8 cellular contexts compared by ENCODE assay signal in the genomic region with DNA sequence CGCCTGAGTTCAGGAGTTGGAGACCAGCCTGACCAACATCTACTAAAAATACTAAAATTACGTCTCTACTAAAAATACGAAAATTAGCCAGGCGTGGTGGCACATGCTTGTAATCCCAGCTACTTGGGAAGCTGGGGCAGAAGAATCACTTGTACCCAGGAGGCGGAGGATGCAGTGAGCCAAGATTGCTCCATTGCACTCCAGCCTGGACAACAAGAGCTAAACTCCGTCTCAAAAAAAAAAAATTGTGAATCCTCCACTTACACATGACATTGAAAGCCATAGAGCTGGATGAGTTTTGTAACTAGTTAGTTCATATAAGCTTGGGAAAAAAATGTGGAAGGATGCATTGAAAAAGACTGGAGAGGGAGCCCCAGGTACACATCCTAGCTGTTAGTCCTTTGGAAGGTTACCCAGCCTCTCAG. TPM values are rescaled to one million over a fixed set of nuclear protein-coding genes. Genes with fewer than 3 reads are reported as not detected.
DNase-seq lines count a peak whose midpoint lies in the region; ATAC-seq, FAIRE-seq and TF ChIP-seq lines count a peak whose summit lies in the region.

No MANE protein-coding gene starts in this region.

- H3K27ac Mint-ChIP-seq in CD14-positive monocyte: peak overlapping the region; percentile 86 to 97 (median 91)

- ATAC-seq in HG02885 (IDR thresholded peaks at IDR 0.05; ENCODE audit: poor library complexity, unreplicated experiment): no peak

- no peaks in the 10 kb centered on the region for H3K27me3 ChIP-seq in OCI-LY1 (ENCODE audit: insufficient read depth, low read length)
- no peaks in the 10 kb centered on the region for H3K27me3 ChIP-seq in endocrine pancreas (ENCODE audit: control insufficient read depth, insufficient read depth, low read length)
- peaks cover 0 to 16% (median 0%) of the 10 kb centered on the region in 3 experiments for H3K27me3 ChIP-seq in neuronal stem cell (ENCODE audit: control insufficient read depth in 3 of 3, insufficient read depth in 3 of 3, low read depth in 1 of 3, low read length in 3 of 3)

- no peak overlapping the region for H4K91ac ChIP-seq in neuronal stem cell (ENCODE audit: low read depth, low read length, poor library complexity)

- intact Hi-C loops in CD14-positive monocyte (cut with micrococcal nuclease): loop anchor here (1.0 to 5.0 kb wide), 4 partner anchors 38 to 142 kb away; partner anchors contain the start of genes KCNK6 (in 1 of the 2) and YIF1B (in 1 of the 2)

- H3K36me3 Mint-ChIP-seq in CD14-positive monocyte: peaks cover 7 to 29% of the 10 kb centered on the region in 2 donors

- no peak overlapping the region for H3K14ac ChIP-seq in neuronal stem cell (ENCODE audit: low read length)

- H2BK5ac ChIP-seq in neuronal stem cell (ENCODE audit: low read length): no peak overlapping the region

- H3K23ac ChIP-seq in neuronal stem cell (ENCODE audit: low read depth, low read length, poor library complexity): no peak overlapping the region

- no CpG with 5 or more reads among the region's 6 CpGs for WGBS in neuronal stem cell (ENCODE audit: extremely low coverage in 2 of 2, insufficient read length in 2 of 2, insufficient replicate concordance in 1 of 2), 2 donors

- no peak overlapping the region for H2AK5ac ChIP-seq in neuronal stem cell (ENCODE audit: low read depth, low read length)

- H3K4ac ChIP-seq in neuronal stem cell (ENCODE audit: low read length): no peak overlapping the region

- H3K9me3 ChIP-seq in OCI-LY1 (ENCODE audit: low read length): no peaks in the 10 kb centered on the region
- no peaks in the 10 kb centered on the region for H3K9me3 ChIP-seq in endocrine pancreas (ENCODE audit: control insufficient read depth, low read length)
- no peaks in the 10 kb centered on the region for H3K9me3 ChIP-seq in neuronal stem cell (replicated peaks in 1 of 2; ENCODE audit: control insufficient read depth in 2 of 2, insufficient read depth in 1 of 2, low read depth in 1 of 2, low read length in 2 of 2)

- H3K9ac ChIP-seq in OCI-LY1 (ENCODE audit: low read length) (peak overlapping the region; percentile 67), endocrine pancreas (ENCODE audit: control insufficient read depth, insufficient read depth, low read length) (peak overlapping the region; percentile 73), neuronal stem cell (ENCODE audit: low read depth, low read length, poor library complexity) (no peak overlapping the region)

- peaks cover 13% of the 10 kb centered on the region for H3K79me2 ChIP-seq in OCI-LY1 (ENCODE audit: insufficient read depth, low read length)

- H2AFZ ChIP-seq in OCI-LY1 (ENCODE audit: low read length): peak overlapping the region; percentile 60
- H2AFZ ChIP-seq in neuronal stem cell (ENCODE audit: low read length): peak overlapping the region; percentile 88

- H3K4me3 Mint-ChIP-seq in CD14-positive monocyte: peak overlapping the region; percentile 63 to 80

- H3K4me2 ChIP-seq in OCI-LY1 (ENCODE audit: low read length) (peak overlapping the region; percentile 77), neuronal stem cell (ENCODE audit: insufficient read depth, low read length, poor library complexity, severe bottlenecking) (peak overlapping the region; percentile 50)

- DNase-seq in CD14-positive monocyte (ENCODE audit: low spot score): no peak
- DNase-seq in neuronal stem cell (ENCODE audit: low spot score): no peak
- DNase-seq in RCC 7860 (ENCODE audit: low spot score): no peak
- no peak for DNase-seq in midbrain (lab: John Stamatoyannopoulos, UW)
- no peak for DNase-seq in inferior parietal cortex (ENCODE audit: extremely low spot score)

- H3K18ac ChIP-seq in neuronal stem cell (ENCODE audit: low read length): no peak overlapping the region

- no peak overlapping the region for H2BK15ac ChIP-seq in neuronal stem cell (ENCODE audit: low read length)

- TF ChIP-seq CTCF in CD14-positive monocyte (IDR thresholded peaks at IDR 0.05) (no peak), OCI-LY1 (IDR thresholded peaks at IDR 0.05; ENCODE audit: low read length) (no peak)

- H3K4me1 ChIP-seq in OCI-LY1 (ENCODE audit: insufficient read depth, low read length, severe bottlenecking) (peaks cover 23% of the 10 kb centered on the region), endocrine pancreas (ENCODE audit: control insufficient read depth, insufficient read depth, low read length) (no peaks in the 10 kb centered on the region), neuronal stem cell (ENCODE audit: control insufficient read depth in 2 of 2, insufficient read depth in 1 of 2, low read depth in 1 of 2, low read length in 2 of 2) (peaks cover 8 to 9% of the 10 kb centered on the region in 2 donors)

- peaks cover 10% of the 10 kb centered on the region for H3K79me1 ChIP-seq in neuronal stem cell (ENCODE audit: low read depth, low read length)

- H3K27ac ChIP-seq in OCI-LY1 (ENCODE audit: low read depth, low read length, poor library complexity, severe bottlenecking) (no peak overlapping the region), neuronal stem cell (replicated peaks; ENCODE audit: low read length) (peak overlapping the region; percentile 39)

- no peak overlapping the region for H4K8ac ChIP-seq in neuronal stem cell (ENCODE audit: low read depth, low read length)

- no peaks in the 10 kb centered on the region for H3K9me2 ChIP-seq in OCI-LY1 (ENCODE audit: low read depth, low read length)

- H3F3A ChIP-seq in OCI-LY1 (ENCODE audit: insufficient read depth, low read length): no peaks in the 10 kb centered on the region

- no peak for FAIRE-seq in RCC 7860 (lab: Jason Lieb, UNC)

- no peak overlapping the region for H2BK120ac ChIP-seq in neuronal stem cell (ENCODE audit: low read depth, low read length)

- H4K20me1 ChIP-seq in OCI-LY1 (ENCODE audit: insufficient read depth, low read length): no peaks in the 10 kb centered on the region

- peaks cover 5 to 13% (median 8%) of the 10 kb centered on the region in 3 donors for H3K27me3 Mint-ChIP-seq in CD14-positive monocyte (ENCODE audit: low read depth in 3 of 3)

- no peak overlapping the region for H2BK12ac ChIP-seq in neuronal stem cell (ENCODE audit: low read length)

- peaks cover 0 to 2% (median 0%) of the 10 kb centered on the region in 7 donors for H3K9me3 Mint-ChIP-seq in CD14-positive monocyte

- H3K4me1 Mint-ChIP-seq in CD14-positive monocyte: peaks cover 24% of the 10 kb centered on the region

- H3K4me3 ChIP-seq in OCI-LY1 (ENCODE audit: low read depth, low read length, poor library complexity, severe bottlenecking): peak overlapping the region; percentile 74
- H3K4me3 ChIP-seq in endocrine pancreas (ENCODE audit: control insufficient read depth, insufficient read depth, low read length): peak overlapping the region; percentile 71
- H3K4me3 ChIP-seq in neuronal stem cell (ENCODE audit: low read length in 2 of 2): peak overlapping the region; percentile 75 to 76

- H3K36me3 ChIP-seq in OCI-LY1 (ENCODE audit: insufficient read depth, low read length) (peaks cover 16% of the 10 kb centered on the region), endocrine pancreas (ENCODE audit: control insufficient read depth, insufficient read depth, low read length) (no peaks in the 10 kb centered on the region), neuronal stem cell (replicated peaks in 1 of 2; ENCODE audit: control insufficient read depth in 2 of 2, insufficient read depth in 2 of 2, low read length in 2 of 2) (peaks cover 4 to 26% of the 10 kb centered on the region in 2 donors)

RNA-seq across cellular contexts. Expression of gene PSMD8, which starts 0.5 kb away (rescaled TPM):
- 100 to 1,000 TPM; 179 to 207 TPM for polyA plus RNA-seq in CD14-positive monocyte
- polyA plus RNA-seq in neuronal stem cell (2013, experiment 1 of 2): 142 TPM
- 138 TPM for polyA plus RNA-seq in neuronal stem cell (2013, experiment 2 of 2)

RNA-seq across cellular contexts. Expression of gene GGN, which starts 13.9 kb away (rescaled TPM):
- under 1 TPM in 1 of 2 donors, not detected in 1; 0.12 TPM for polyA plus RNA-seq in CD14-positive monocyte
- polyA plus RNA-seq in neuronal stem cell (2013, experiment 1 of 2): 1.7 TPM
- polyA plus RNA-seq in neuronal stem cell (2013, experiment 2 of 2): 1.7 TPM

RNA-seq across cellular contexts. Expression of gene SPRED3, which starts 14.6 kb away (rescaled TPM):
- not detected for polyA plus RNA-seq in CD14-positive monocyte
- 10.3 TPM for polyA plus RNA-seq in neuronal stem cell (2013, experiment 1 of 2)
- 10.5 TPM for polyA plus RNA-seq in neuronal stem cell (2013, experiment 2 of 2)

RNA-seq across cellular contexts. Expression of gene FAM98C, which starts 29.0 kb away (rescaled TPM):
- 10 to 100 TPM in 1 of 2 donors, 1 to 10 TPM in 1; 8.5 to 12.6 TPM for polyA plus RNA-seq in CD14-positive monocyte
- 5.4 TPM for polyA plus RNA-seq in neuronal stem cell (2013, experiment 1 of 2)
- 5.3 TPM for polyA plus RNA-seq in neuronal stem cell (2013, experiment 2 of 2)

RNA-seq across cellular contexts. Expression of gene CATSPERG, which starts 38.3 kb away (rescaled TPM):
- polyA plus RNA-seq in CD14-positive monocyte: 1 to 10 TPM; 3.9 to 4.6 TPM
- polyA plus RNA-seq in neuronal stem cell (2013, experiment 1 of 2): 3.1 TPM
- polyA plus RNA-seq in neuronal stem cell (2013, experiment 2 of 2): 3.7 TPM
